ENCODE assay signal across 1 cellular context in the genomic region with DNA sequence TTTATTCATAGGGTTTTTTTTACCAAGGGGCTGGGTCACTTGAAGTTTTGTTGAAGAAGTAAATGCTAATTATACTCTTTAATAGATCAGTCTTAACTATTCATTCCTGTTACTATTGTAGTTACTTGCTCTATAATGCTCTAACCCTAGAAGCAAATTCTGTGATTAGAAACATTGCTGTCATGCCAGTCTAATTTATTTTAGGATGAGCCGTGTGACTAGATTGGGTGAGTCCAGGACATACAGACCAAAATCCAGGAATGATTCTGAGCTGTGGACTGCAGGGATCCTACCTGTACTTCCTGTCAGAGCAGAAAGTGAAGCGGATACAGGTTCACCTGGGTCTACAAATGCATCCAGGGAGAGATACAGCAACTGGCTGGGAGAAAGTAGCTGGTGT.
TF ChIP-seq lines count a peak whose summit lies in the region.

No MANE protein-coding gene starts in this region.

TF ChIP-seq in GM23338, 12 proteins besides CTCF, POLR2A, EP300 and RAD21:
- TF ChIP-seq, protein P1, sequence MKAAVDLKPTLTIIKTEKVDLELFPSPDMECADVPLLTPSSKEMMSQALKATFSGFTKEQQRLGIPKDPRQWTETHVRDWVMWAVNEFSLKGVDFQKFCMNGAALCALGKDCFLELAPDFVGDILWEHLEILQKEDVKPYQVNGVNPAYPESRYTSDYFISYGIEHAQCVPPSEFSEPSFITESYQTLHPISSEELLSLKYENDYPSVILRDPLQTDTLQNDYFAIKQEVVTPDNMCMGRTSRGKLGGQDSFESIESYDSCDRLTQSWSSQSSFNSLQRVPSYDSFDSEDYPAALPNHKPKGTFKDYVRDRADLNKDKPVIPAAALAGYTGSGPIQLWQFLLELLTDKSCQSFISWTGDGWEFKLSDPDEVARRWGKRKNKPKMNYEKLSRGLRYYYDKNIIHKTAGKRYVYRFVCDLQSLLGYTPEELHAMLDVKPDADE (IDR thresholded peaks at IDR 0.05), result no peak
- TF ChIP-seq, protein P2, sequence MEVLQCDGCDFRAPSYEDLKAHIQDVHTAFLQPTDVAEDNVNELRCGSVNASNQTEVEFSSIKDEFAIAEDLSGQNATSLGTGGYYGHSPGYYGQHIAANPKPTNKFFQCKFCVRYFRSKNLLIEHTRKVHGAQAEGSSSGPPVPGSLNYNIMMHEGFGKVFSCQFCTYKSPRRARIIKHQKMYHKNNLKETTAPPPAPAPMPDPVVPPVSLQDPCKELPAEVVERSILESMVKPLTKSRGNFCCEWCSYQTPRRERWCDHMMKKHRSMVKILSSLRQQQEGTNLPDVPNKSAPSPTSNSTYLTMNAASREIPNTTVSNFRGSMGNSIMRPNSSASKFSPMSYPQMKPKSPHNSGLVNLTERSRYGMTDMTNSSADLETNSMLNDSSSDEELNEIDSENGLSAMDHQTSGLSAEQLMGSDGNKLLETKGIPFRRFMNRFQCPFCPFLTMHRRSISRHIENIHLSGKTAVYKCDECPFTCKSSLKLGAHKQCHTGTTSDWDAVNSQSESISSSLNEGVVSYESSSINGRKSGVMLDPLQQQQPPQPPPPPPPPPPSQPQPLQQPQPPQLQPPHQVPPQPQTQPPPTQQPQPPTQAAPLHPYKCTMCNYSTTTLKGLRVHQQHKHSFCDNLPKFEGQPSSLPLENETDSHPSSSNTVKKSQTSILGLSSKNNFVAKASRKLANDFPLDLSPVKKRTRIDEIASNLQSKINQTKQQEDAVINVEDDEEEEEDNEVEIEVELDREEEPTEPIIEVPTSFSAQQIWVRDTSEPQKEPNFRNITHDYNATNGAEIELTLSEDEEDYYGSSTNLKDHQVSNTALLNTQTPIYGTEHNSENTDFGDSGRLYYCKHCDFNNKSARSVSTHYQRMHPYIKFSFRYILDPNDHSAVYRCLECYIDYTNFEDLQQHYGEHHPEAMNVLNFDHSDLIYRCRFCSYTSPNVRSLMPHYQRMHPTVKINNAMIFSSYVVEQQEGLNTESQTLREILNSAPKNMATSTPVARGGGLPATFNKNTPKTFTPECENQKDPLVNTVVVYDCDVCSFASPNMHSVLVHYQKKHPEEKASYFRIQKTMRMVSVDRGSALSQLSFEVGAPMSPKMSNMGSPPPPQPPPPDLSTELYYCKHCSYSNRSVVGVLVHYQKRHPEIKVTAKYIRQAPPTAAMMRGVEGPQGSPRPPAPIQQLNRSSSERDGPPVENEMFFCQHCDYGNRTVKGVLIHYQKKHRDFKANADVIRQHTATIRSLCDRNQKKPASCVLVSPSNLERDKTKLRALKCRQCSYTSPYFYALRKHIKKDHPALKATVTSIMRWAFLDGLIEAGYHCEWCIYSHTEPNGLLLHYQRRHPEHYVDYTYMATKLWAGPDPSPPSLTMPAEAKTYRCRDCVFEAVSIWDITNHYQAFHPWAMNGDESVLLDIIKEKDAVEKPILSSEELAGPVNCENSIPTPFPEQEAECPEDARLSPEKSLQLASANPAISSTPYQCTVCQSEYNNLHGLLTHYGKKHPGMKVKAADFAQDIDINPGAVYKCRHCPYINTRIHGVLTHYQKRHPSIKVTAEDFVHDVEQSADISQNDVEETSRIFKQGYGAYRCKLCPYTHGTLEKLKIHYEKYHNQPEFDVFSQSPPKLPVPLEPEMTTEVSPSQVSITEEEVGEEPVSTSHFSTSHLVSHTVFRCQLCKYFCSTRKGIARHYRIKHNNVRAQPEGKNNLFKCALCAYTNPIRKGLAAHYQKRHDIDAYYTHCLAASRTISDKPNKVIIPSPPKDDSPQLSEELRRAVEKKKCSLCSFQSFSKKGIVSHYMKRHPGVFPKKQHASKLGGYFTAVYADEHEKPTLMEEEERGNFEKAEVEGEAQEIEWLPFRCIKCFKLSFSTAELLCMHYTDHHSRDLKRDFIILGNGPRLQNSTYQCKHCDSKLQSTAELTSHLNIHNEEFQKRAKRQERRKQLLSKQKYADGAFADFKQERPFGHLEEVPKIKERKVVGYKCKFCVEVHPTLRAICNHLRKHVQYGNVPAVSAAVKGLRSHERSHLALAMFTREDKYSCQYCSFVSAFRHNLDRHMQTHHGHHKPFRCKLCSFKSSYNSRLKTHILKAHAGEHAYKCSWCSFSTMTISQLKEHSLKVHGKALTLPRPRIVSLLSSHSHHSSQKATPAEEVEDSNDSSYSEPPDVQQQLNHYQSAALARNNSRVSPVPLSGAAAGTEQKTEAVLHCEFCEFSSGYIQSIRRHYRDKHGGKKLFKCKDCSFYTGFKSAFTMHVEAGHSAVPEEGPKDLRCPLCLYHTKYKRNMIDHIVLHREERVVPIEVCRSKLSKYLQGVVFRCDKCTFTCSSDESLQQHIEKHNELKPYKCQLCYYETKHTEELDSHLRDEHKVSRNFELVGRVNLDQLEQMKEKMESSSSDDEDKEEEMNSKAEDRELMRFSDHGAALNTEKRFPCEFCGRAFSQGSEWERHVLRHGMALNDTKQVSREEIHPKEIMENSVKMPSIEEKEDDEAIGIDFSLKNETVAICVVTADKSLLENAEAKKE (CRISPR knock-in tag; IDR thresholded peaks at IDR 0.05), result no peak
- TF ChIP-seq STAT1 (IDR thresholded peaks at IDR 0.05; ENCODE audit: unreplicated experiment), result no peak
TF ChIP-seq in GM23338: peak in this region for 0.
